In the genomic region with DNA sequence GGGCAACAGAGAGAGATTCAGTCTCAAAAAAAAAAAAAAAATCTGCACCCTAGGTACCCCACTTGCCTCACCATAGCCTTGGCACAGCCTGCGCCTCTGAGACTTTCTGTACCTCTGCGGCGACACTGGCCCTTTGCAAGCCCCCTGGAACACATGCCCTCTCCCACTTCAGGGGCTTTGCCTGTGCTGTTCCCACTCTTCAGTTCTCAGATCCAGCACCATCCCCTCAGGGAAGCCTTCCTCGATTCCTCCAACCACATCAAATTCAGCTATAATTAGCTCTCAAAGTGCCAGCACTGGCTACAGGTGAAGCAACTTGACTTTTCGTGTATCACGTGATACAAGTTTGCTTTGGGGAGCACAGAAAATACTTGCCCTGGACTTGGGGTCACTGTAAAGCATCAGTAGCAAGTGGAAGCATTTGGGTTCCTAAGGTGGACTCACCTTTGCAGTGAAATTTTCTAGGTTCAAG, we compare ENCODE assay signal across 1 cellular context.
TF ChIP-seq lines count a peak whose summit lies in the region.

No MANE protein-coding gene starts in this region.

TF ChIP-seq in GM23338, 12 proteins besides CTCF, POLR2A, EP300 and RAD21 (continued from another document):
- TF ChIP-seq, protein P1, sequence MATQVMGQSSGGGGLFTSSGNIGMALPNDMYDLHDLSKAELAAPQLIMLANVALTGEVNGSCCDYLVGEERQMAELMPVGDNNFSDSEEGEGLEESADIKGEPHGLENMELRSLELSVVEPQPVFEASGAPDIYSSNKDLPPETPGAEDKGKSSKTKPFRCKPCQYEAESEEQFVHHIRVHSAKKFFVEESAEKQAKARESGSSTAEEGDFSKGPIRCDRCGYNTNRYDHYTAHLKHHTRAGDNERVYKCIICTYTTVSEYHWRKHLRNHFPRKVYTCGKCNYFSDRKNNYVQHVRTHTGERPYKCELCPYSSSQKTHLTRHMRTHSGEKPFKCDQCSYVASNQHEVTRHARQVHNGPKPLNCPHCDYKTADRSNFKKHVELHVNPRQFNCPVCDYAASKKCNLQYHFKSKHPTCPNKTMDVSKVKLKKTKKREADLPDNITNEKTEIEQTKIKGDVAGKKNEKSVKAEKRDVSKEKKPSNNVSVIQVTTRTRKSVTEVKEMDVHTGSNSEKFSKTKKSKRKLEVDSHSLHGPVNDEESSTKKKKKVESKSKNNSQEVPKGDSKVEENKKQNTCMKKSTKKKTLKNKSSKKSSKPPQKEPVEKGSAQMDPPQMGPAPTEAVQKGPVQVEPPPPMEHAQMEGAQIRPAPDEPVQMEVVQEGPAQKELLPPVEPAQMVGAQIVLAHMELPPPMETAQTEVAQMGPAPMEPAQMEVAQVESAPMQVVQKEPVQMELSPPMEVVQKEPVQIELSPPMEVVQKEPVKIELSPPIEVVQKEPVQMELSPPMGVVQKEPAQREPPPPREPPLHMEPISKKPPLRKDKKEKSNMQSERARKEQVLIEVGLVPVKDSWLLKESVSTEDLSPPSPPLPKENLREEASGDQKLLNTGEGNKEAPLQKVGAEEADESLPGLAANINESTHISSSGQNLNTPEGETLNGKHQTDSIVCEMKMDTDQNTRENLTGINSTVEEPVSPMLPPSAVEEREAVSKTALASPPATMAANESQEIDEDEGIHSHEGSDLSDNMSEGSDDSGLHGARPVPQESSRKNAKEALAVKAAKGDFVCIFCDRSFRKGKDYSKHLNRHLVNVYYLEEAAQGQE (IDR thresholded peaks at IDR 0.05; ENCODE audit: unreplicated experiment) = no peak
- no peak for TF ChIP-seq JUNB (IDR thresholded peaks at IDR 0.05; ENCODE audit: unreplicated experiment)
- TF ChIP-seq POLR2AphosphoS5 (IDR thresholded peaks at IDR 0.05; ENCODE audit: low read depth) = no peak
- TF ChIP-seq, protein P2, sequence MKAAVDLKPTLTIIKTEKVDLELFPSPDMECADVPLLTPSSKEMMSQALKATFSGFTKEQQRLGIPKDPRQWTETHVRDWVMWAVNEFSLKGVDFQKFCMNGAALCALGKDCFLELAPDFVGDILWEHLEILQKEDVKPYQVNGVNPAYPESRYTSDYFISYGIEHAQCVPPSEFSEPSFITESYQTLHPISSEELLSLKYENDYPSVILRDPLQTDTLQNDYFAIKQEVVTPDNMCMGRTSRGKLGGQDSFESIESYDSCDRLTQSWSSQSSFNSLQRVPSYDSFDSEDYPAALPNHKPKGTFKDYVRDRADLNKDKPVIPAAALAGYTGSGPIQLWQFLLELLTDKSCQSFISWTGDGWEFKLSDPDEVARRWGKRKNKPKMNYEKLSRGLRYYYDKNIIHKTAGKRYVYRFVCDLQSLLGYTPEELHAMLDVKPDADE (IDR thresholded peaks at IDR 0.05) = no peak
- TF ChIP-seq STAT1 (IDR thresholded peaks at IDR 0.05; ENCODE audit: unreplicated experiment) = no peak
- no peak for TF ChIP-seq ZNF114 (CRISPR knock-in tag; IDR thresholded peaks at IDR 0.05)
- no peak for TF ChIP-seq ZNF331 (CRISPR knock-in tag; IDR thresholded peaks at IDR 0.05; ENCODE audit: low read depth)
